Comparison of ENCODE assay signal across 28 cellular contexts in the genomic region with DNA sequence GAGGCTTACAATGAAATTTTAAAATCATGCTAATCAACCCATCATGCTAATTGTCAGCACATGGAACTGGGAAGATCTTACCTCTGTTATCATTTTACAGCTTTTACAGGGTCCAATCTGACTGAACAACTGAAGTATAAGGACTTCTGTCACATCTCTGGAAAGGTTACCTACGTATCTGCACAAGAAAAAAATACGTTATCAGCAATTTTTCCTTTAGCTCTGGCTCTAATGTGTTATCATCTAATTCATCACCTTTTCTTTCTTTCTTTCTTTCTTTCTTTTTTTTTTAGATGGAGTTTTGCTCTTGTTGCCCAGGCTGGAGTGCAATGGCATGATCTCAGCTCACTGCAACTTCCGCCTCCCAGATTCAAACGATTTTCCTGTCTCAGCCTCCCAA.
"Had no signal": no experiment of that assay in that cellular context is flagged by ENCODE, and none has a peak within 500 bp of the region (broad histone marks: within the 10 kb centered on the region; RNA-seq: fewer than 3 reads in every experiment).

No MANE protein-coding gene starts in this region.

- FAIRE-seq: pancreas, urothelium cell line had no signal

- H3K9ac ChIP-seq: neural progenitor cell had no signal

- H3K9me3 ChIP-seq: pancreas, psoas muscle, spleen, suprapubic skin, testis, tibial artery, transverse colon, upper lobe of left lung, vagina had no signal

- ATAC-seq: naive thymus-derived CD4-positive, alpha-beta T cell; natural killer cell; pancreas; psoas muscle; right cardiac atrium; sciatic nerve; stimulated activated memory B cell treated with anti-CD40 and anti-IgM and Interleukin-4, amounts not matched to agents 10 μg/mL and 1 μg/mL and 100 μg/mL, for 72 hours; stimulated activated naive CD8-positive, alpha-beta T cell treated with anti-CD3 and anti-CD28 coated beads, Interleukin-15, amount 100 ng/mL, for 72 hours; stimulated activated naive CD8-positive, alpha-beta T cell treated with anti-CD3 and anti-CD28 coated beads, Interleukin-15, Interleukin-2, amounts not matched to agents 100 U/mL and 50 U/mL, for 24 hours had no signal

- H3K4me2 ChIP-seq: neural progenitor cell, smooth muscle cell had no signal

- DNase-seq: naive thymus-derived CD4-positive, alpha-beta T cell; natural killer cell; occipital lobe; pancreas; psoas muscle; right cardiac atrium; spleen; stimulated activated CD4-positive, alpha-beta T cell treated with anti-CD3 and anti-CD28 coated beads, Interleukin-12 subunit alpha, Interleukin-12 subunit beta, amount 100 ng/mL, for 4 hours; stimulated activated CD4-positive, alpha-beta T cell treated with anti-CD3 and anti-CD28 coated beads, Interleukin-1b, Interleukin-23, amount 100 ng/mL, for 48 hours; stimulated activated CD4-positive, alpha-beta T cell treated with anti-CD3 and anti-CD28 coated beads, Interleukin-4, amount 100 ng/mL, for 1 hour; stimulated activated CD4-positive, alpha-beta T cell treated with anti-CD3 and anti-CD28 coated beads, Interleukin-4, amount 100 ng/mL, for 4 hours; stimulated activated CD8-positive, alpha-beta memory T cell treated with anti-CD3 and anti-CD28 coated beads, Interleukin-4, amount 100 ng/mL, for 48 hours; stimulated activated naive CD4-positive, alpha-beta T cell; stimulated activated naive CD8-positive, alpha-beta T cell treated with anti-CD3 and anti-CD28 coated beads, Interleukin-15, amount 100 ng/mL, for 72 hours; stimulated activated naive CD8-positive, alpha-beta T cell treated with anti-CD3 and anti-CD28 coated beads, Interleukin-15, Interleukin-2, amounts not matched to agents 100 U/mL and 50 U/mL, for 24 hours; substantia nigra; testis; tibial artery; transverse colon; upper lobe of left lung had no signal

- H3K27me3 ChIP-seq: neural progenitor cell, pancreas, spleen, suprapubic skin, testis, tibial artery, transverse colon, upper lobe of left lung, vagina had no signal

- H3K4me3 ChIP-seq: neural progenitor cell, pancreas, psoas muscle, skin epidermis, smooth muscle cell, spleen, suprapubic skin, testis, tibial artery, transverse colon, upper lobe of left lung, vagina had no signal

- H3K27ac ChIP-seq: neural progenitor cell, pancreas, psoas muscle, skin epidermis, spleen, suprapubic skin, testis, tibial artery, transverse colon, upper lobe of left lung, vagina had no signal

- H2AFZ ChIP-seq: neural progenitor cell had no signal
